19 cellular contexts compared by ENCODE assay signal in genomic region chr4:95077864-95078263, GRCh38.
"Had no signal": no experiment of that assay in that cellular context is flagged by ENCODE, and none has a peak within 500 bp of the region (broad histone marks: within the 10 kb centered on the region; RNA-seq: fewer than 3 reads in every experiment).

No MANE protein-coding gene starts in this region.

- H3K4me3 ChIP-seq: esophagus muscularis mucosa, neural progenitor cell, prostate gland, right atrium auricular region, skin epidermis, stomach, upper lobe of left lung had no signal

- H3K4me1 ChIP-seq: esophagus muscularis mucosa, prostate gland, right atrium auricular region, stomach, upper lobe of left lung had no signal

- H3K27ac Mint-ChIP-seq: activated CD4-positive, alpha-beta T cell treated with anti-CD3 and anti-CD28 coated beads, Interleukin-2, amount 10 ng/mL, durations not matched to agents 24 days and 14 days; activated CD8-positive, alpha-beta T cell treated with anti-CD3 and anti-CD28 coated beads for 36 hours; activated naive CD8-positive, alpha-beta T cell treated with anti-CD3 and anti-CD28 coated beads for 36 hours; activated T-helper 17 cell treated with anti-CD3 and anti-CD28 coated beads, Interleukin-2, amount 50 U/mL, for 72 hours; memory B cell; naive thymus-derived CD4-positive, alpha-beta T cell; neural progenitor cell had no signal

- ATAC-seq: activated CD8-positive, alpha-beta T cell treated with anti-CD3 and anti-CD28 coated beads for 36 hours; activated T-helper 17 cell treated with anti-CD3 and anti-CD28 coated beads, Interleukin-2, amount 50 U/mL, for 72 hours; left ventricle myocardium superior; naive thymus-derived CD4-positive, alpha-beta T cell had no signal

- H3K9me3 Mint-ChIP-seq: activated CD4-positive, alpha-beta T cell treated with anti-CD3 and anti-CD28 coated beads, Interleukin-2, amount 10 ng/mL, durations not matched to agents 24 days and 14 days; activated CD8-positive, alpha-beta T cell treated with anti-CD3 and anti-CD28 coated beads for 36 hours; activated naive CD8-positive, alpha-beta T cell treated with anti-CD3 and anti-CD28 coated beads for 36 hours; activated T-helper 17 cell treated with anti-CD3 and anti-CD28 coated beads, Interleukin-2, amount 50 U/mL, for 72 hours; memory B cell; naive thymus-derived CD4-positive, alpha-beta T cell; neural progenitor cell had no signal

- DNase-seq: activated CD4-positive, alpha-beta T cell treated with anti-CD3 and anti-CD28 coated beads, Interleukin-2, amount 10 ng/mL, durations not matched to agents 24 days and 14 days; activated CD4-positive, CD25-positive, alpha-beta regulatory T cell; activated CD8-positive, alpha-beta T cell treated with anti-CD3 and anti-CD28 coated beads for 36 hours; activated naive CD4-positive, alpha-beta T cell; activated naive CD8-positive, alpha-beta T cell treated with anti-CD3 and anti-CD28 coated beads for 36 hours; activated T-cell treated with anti-CD3 and anti-CD28 coated beads, Interleukin-2, amount 50 U/mL, for 1 hour; effector CD8-positive, alpha-beta T cell; kidney glomerular epithelial cell; left ventricle myocardium superior; naive thymus-derived CD4-positive, alpha-beta T cell; stomach; upper lobe of left lung had no signal

- H3K27me3 Mint-ChIP-seq: activated CD4-positive, alpha-beta T cell treated with anti-CD3 and anti-CD28 coated beads, Interleukin-2, amount 10 ng/mL, durations not matched to agents 24 days and 14 days; activated CD8-positive, alpha-beta T cell treated with anti-CD3 and anti-CD28 coated beads for 36 hours; activated naive CD8-positive, alpha-beta T cell treated with anti-CD3 and anti-CD28 coated beads for 36 hours; activated T-helper 17 cell treated with anti-CD3 and anti-CD28 coated beads, Interleukin-2, amount 50 U/mL, for 72 hours; memory B cell; naive thymus-derived CD4-positive, alpha-beta T cell had no signal

- H3K27me3 ChIP-seq: esophagus muscularis mucosa, neural progenitor cell, right atrium auricular region, stomach, upper lobe of left lung had no signal

- H3K27ac ChIP-seq: esophagus muscularis mucosa, neural progenitor cell, prostate gland, right atrium auricular region, skin epidermis, stomach, upper lobe of left lung had no signal

- H3K4me3 Mint-ChIP-seq: activated CD4-positive, alpha-beta T cell treated with anti-CD3 and anti-CD28 coated beads, Interleukin-2, amount 10 ng/mL, durations not matched to agents 24 days and 14 days; activated CD8-positive, alpha-beta T cell treated with anti-CD3 and anti-CD28 coated beads for 36 hours; activated naive CD8-positive, alpha-beta T cell treated with anti-CD3 and anti-CD28 coated beads for 36 hours; activated T-helper 17 cell treated with anti-CD3 and anti-CD28 coated beads, Interleukin-2, amount 50 U/mL, for 72 hours; memory B cell; naive thymus-derived CD4-positive, alpha-beta T cell; neural progenitor cell had no signal

- H3K4me1 Mint-ChIP-seq: activated CD4-positive, alpha-beta T cell treated with anti-CD3 and anti-CD28 coated beads, Interleukin-2, amount 10 ng/mL, durations not matched to agents 24 days and 14 days; activated naive CD8-positive, alpha-beta T cell treated with anti-CD3 and anti-CD28 coated beads for 36 hours; activated T-helper 17 cell treated with anti-CD3 and anti-CD28 coated beads, Interleukin-2, amount 50 U/mL, for 72 hours; memory B cell; naive thymus-derived CD4-positive, alpha-beta T cell had no signal

- H3K9ac ChIP-seq: neural progenitor cell had no signal

- H3K4me2 ChIP-seq: neural progenitor cell had no signal

- H3K9me3 ChIP-seq: esophagus muscularis mucosa, prostate gland, right atrium auricular region, stomach, upper lobe of left lung had no signal

- H3K36me3 ChIP-seq: esophagus muscularis mucosa, neural progenitor cell, prostate gland, right atrium auricular region, stomach, upper lobe of left lung had no signal

- H3K36me3 Mint-ChIP-seq: activated naive CD8-positive, alpha-beta T cell treated with anti-CD3 and anti-CD28 coated beads for 36 hours; memory B cell; naive thymus-derived CD4-positive, alpha-beta T cell had no signal

- H2AFZ ChIP-seq: neural progenitor cell had no signal
